Comparison of ENCODE assay signal across 8 cellular contexts in genomic region chr17:35312790-35313711, GRCh38.
A peak's percentile ranks its signal among the peaks of the same experiment; 100 is the strongest.
DNase-seq lines count a peak whose midpoint lies in the region; ATAC-seq, FAIRE-seq and TF ChIP-seq lines count a peak whose summit lies in the region.

No MANE protein-coding gene starts in this region.

- no peak for TF ChIP-seq EP300 in H1 (IDR thresholded peaks at IDR 0.05; ENCODE audit: borderline replicate concordance in 1 of 2, low read depth in 2 of 2, low read length in 2 of 2)

- no peaks in the 10 kb centered on the region for H3K9me3 ChIP-seq in H1 (ENCODE audit: insufficient read depth in 2 of 2, low read depth in 1 of 2, low read length in 1 of 2)

- no peak overlapping the region for H2BK5ac ChIP-seq in H1 (ENCODE audit: low read depth, low read length)

- H3K79me2 ChIP-seq in H1 (ENCODE audit: control insufficient read depth in 1 of 2, insufficient read depth in 2 of 2, low read length in 2 of 2) = no peaks in the 10 kb centered on the region

- peaks cover 0 to 19% (median 10%) of the 10 kb centered on the region in 4 experiments; a peak in 6 of 7 replicates for H3K4me1 ChIP-seq in H1 (replicated peaks in 1 of 4; ENCODE audit: control insufficient read depth in 3 of 4, insufficient read depth in 4 of 4, low read length in 3 of 4)

- H3K27me3 Mint-ChIP-seq in activated CD4-positive, alpha-beta memory T cell treated with anti-CD3 and anti-CD28 coated beads for 36 hours = no peaks in the 10 kb centered on the region
- H3K27me3 Mint-ChIP-seq in memory B cell = no peaks in the 10 kb centered on the region

- ATAC-seq in HG03103 (IDR thresholded peaks at IDR 0.05; ENCODE audit: low read depth, unreplicated experiment) (peak; percentile 63), memory B cell (ENCODE audit: low read depth) (peak; percentile 83)

- no peak overlapping the region for H2AK5ac ChIP-seq in H1 (ENCODE audit: low read depth, low read length)

- 5% methylated on average over 20 of the region's 20 CpGs; no CpG with 5 or more reads in 1 of the 2 experiments for WGBS in H1 (ENCODE audit: extremely low coverage in 1 of 2, insufficient coverage in 1 of 2, insufficient read length in 1 of 2, insufficient replicate concordance in 2 of 2, low coverage in 1 of 2, low lambda C conversion rate in 2 of 2, missing lambda C conversion rate in 1 of 2), 2 experiments

- CTCF ChIA-PET in activated CD4-positive, alpha-beta memory T cell treated with anti-CD3 and anti-CD28 coated beads for 36 hours (lab: Charles Lee) = interaction anchor here (0.6 to 6.2 kb wide), 48 partner anchors 10 to 434 kb away, joined by 3 to 177 read pairs (median 4); partner anchors contain the start of genes NLE1, PEX12, SLFN11 and SLFN12L
- CTCF ChIA-PET in H1 (lab: Charles Lee; ENCODE audit: partially characterized antibody) = interaction anchor here (0.6 to 6.8 kb wide), 53 partner anchors 9 to 445 kb away, joined by 3 to 54 read pairs (median 4); partner anchors contain the start of genes AP2B1, SLFN11, SLFN12L and SLFN13

- intact Hi-C loops in activated CD4-positive, alpha-beta memory T cell treated with anti-CD3 and anti-CD28 coated beads for 36 hours (cut with micrococcal nuclease) = loop anchor here (1.0 to 5.0 kb wide), 9 partner anchors 28 to 434 kb away; partner anchors contain the start of gene SLFN5

- H3K27ac ChIP-seq in H1 (ENCODE audit: low read depth, low read length) = no peak overlapping the region

- peak overlapping the region; percentile 95 for H2AFZ ChIP-seq in H1 (ENCODE audit: low read length)

- TF ChIP-seq RAD21 in H1 (IDR thresholded peaks at IDR 0.05 in 1 of 2, conservative IDR thresholded peaks at IDR 0.05 in 1 of 2; ENCODE audit: low read depth in 2 of 2, low read length in 2 of 2) = peak; percentile 88 to 92

- H2BK15ac ChIP-seq in H1 (ENCODE audit: low read length) = no peak overlapping the region

- peak overlapping the region; percentile 87 to 89 for H3K4me2 ChIP-seq in H1 (ENCODE audit: insufficient read depth in 1 of 2, low read depth in 2 of 2, low read length in 2 of 2)

- no peak overlapping the region for H3K9ac ChIP-seq in H1 (replicated peaks in 1 of 4; ENCODE audit: extremely low read depth in 1 of 4, low read depth in 3 of 4, low read length in 3 of 4)

- no peaks in the 10 kb centered on the region for H3K36me3 ChIP-seq in H1 (ENCODE audit: control insufficient read depth in 2 of 4, insufficient read depth in 4 of 4, low read length in 3 of 4)

- peaks cover 2% of the 10 kb centered on the region; the same call in 1 of the 2 replicates for H3K23me2 ChIP-seq in H1 (ENCODE audit: low read depth, low read length)

- peak overlapping the region; percentile 61; the same call in 1 of the 2 replicates for H2BK12ac ChIP-seq in H1 (ENCODE audit: low read depth, low read length)

- DNase-seq in NCI-H69 (lab: John Stamatoyannopoulos, UW) (peak; percentile 59), H1 (ENCODE audit: low read depth in 1 of 2, low spot score in 2 of 2) (peak in 1 of 2 experiments; percentile 80), memory B cell (ENCODE audit: low spot score in 2 of 2) (peak; percentile 61 to 69), mesenteric fat pad (ENCODE audit: low spot score) (no peak)
- DNase-seq in activated CD4-positive, alpha-beta memory T cell treated with anti-CD3 and anti-CD28 coated beads for 36 hours = peak; percentile 81
- peak; percentile 63 for DNase-seq in stimulated activated CD8-positive, alpha-beta memory T cell treated with anti-CD3 and anti-CD28 coated beads, Interleukin-12 subunit alpha, Interleukin-12 subunit beta, amount 100 ng/mL, for 24 hours (ENCODE audit: extremely low read depth)

- H4K8ac ChIP-seq in H1 (ENCODE audit: extremely low read depth, insufficient read depth, low read length) = peak overlapping the region; percentile 63

- no peaks in the 10 kb centered on the region for H3K79me1 ChIP-seq in H1 (ENCODE audit: low read depth, low read length)

- no peak overlapping the region for H2BK120ac ChIP-seq in H1 (replicated peaks; ENCODE audit: low read depth, low read length)

- H4K91ac ChIP-seq in H1 (replicated peaks; ENCODE audit: insufficient read length, low read length) = peak overlapping the region; percentile 17

- peak overlapping the region; percentile 83 for H3K27ac Mint-ChIP-seq in activated CD4-positive, alpha-beta memory T cell treated with anti-CD3 and anti-CD28 coated beads for 36 hours
- H3K27ac Mint-ChIP-seq in memory B cell = peak overlapping the region; percentile 82

- H2BK20ac ChIP-seq in H1 (ENCODE audit: low read length) = no peak overlapping the region

- H3K18ac ChIP-seq in H1 (ENCODE audit: extremely low read depth, low read length) = peak overlapping the region; percentile 71; the same call in 1 of the 2 replicates

- H3K4me3 ChIP-seq in GM12875 (ENCODE audit: low read depth, low read length) (no peak overlapping the region), H1 (ENCODE audit: extremely low read depth in 1 of 4, insufficient read depth in 2 of 4, low read depth in 3 of 4, low read length in 4 of 4) (peak overlapping the region; percentile 41 to 69 (median 56); a peak in 7 of 8 replicates)

- POLR2A ChIA-PET in activated CD4-positive, alpha-beta memory T cell treated with anti-CD3 and anti-CD28 coated beads for 36 hours (lab: Charles Lee) = interaction anchor here (0.7 to 3.1 kb wide), 8 partner anchors 61 to 366 kb away, joined by 3 to 18 read pairs (median 4); partner anchors contain the start of gene SLFN11
- POLR2A ChIA-PET in H1 (lab: Charles Lee; ENCODE audit: partially characterized antibody) = interaction anchor here (0.9 to 2.2 kb wide), 5 partner anchors 33 to 220 kb away, joined by 3 to 9 read pairs (median 4); partner anchors contain the start of gene SLFN5

- H4K20me1 ChIP-seq in H1 (replicated peaks in 1 of 2; ENCODE audit: control insufficient read depth in 1 of 2, insufficient read depth in 2 of 2, low read length in 2 of 2) = no peaks in the 10 kb centered on the region

- H3K36me3 Mint-ChIP-seq in activated CD4-positive, alpha-beta memory T cell treated with anti-CD3 and anti-CD28 coated beads for 36 hours = peaks cover 4% of the 10 kb centered on the region
- no peaks in the 10 kb centered on the region for H3K36me3 Mint-ChIP-seq in memory B cell

- H3K4ac ChIP-seq in H1 (replicated peaks; ENCODE audit: insufficient read length, low read depth, low read length) = no peak overlapping the region

- peaks cover 12% of the 10 kb centered on the region for H3K9me3 Mint-ChIP-seq in activated CD4-positive, alpha-beta memory T cell treated with anti-CD3 and anti-CD28 coated beads for 36 hours
- H3K9me3 Mint-ChIP-seq in memory B cell = no peaks in the 10 kb centered on the region

- no peak overlapping the region for H3K56ac ChIP-seq in H1 (replicated peaks; ENCODE audit: insufficient read length, low read depth, low read length)

- peak overlapping the region; percentile 82 for H3K4me3 Mint-ChIP-seq in activated CD4-positive, alpha-beta memory T cell treated with anti-CD3 and anti-CD28 coated beads for 36 hours
- peak overlapping the region; percentile 88 for H3K4me3 Mint-ChIP-seq in memory B cell

- no peak overlapping the region for H3K23ac ChIP-seq in H1 (ENCODE audit: insufficient read length)

- peak; percentile 91 for FAIRE-seq in H1 (lab: Jason Lieb, UNC)

- no peak for TF ChIP-seq POLR2A in H1 (IDR thresholded peaks at IDR 0.05; ENCODE audit: control extremely low read depth in 1 of 2, low read depth in 2 of 2, low read length in 2 of 2)

- H3K14ac ChIP-seq in H1 (ENCODE audit: insufficient read length) = no peak overlapping the region

- TF ChIP-seq CTCF in GM12875 (IDR thresholded peaks at IDR 0.05; ENCODE audit: borderline replicate concordance, insufficient read depth, low read depth, low read length) (peak; percentile 62), H1 (IDR thresholded peaks at IDR 0.05; ENCODE audit: control extremely low read depth in 1 of 3, insufficient read depth in 1 of 3, low read depth in 1 of 3, low read length in 3 of 3) (peak in 2 of 3 experiments; percentile 80 to 85; a peak in 3 of 4 replicates)

- H4K5ac ChIP-seq in H1 (ENCODE audit: insufficient read length, low read depth, low read length) = peak overlapping the region; percentile 31

- peaks cover 2 to 17% (median 16%) of the 10 kb centered on the region in 4 experiments; a peak in 6 of 7 replicates for H3K27me3 ChIP-seq in H1 (replicated peaks in 1 of 4; ENCODE audit: control insufficient read depth in 3 of 4, extremely low read depth in 1 of 4, insufficient read depth in 3 of 4, low read length in 3 of 4)

- H3K4me1 Mint-ChIP-seq in activated CD4-positive, alpha-beta memory T cell treated with anti-CD3 and anti-CD28 coated beads for 36 hours (ENCODE audit: low read depth) = peaks cover 30% of the 10 kb centered on the region
- peaks cover 13% of the 10 kb centered on the region for H3K4me1 Mint-ChIP-seq in memory B cell

TF ChIP-seq in H1, 55 proteins besides CTCF, POLR2A, EP300 and RAD21 (continues in another document):
- TF ChIP-seq CHD1 (IDR thresholded peaks at IDR 0.05; ENCODE audit: low read depth, low read length) (no peak), GABPA (IDR thresholded peaks at IDR 0.05; ENCODE audit: borderline replicate concordance, insufficient read depth, low read length) (no peak), E2F6 (IDR thresholded peaks at IDR 0.05) (no peak), CBX5 (IDR thresholded peaks at IDR 0.05; ENCODE audit: low read depth, low read length) (no peak), CHD2 (IDR thresholded peaks at IDR 0.05; ENCODE audit: low read length) (no peak), ASH2L (IDR thresholded peaks at IDR 0.05; ENCODE audit: low read length) (peak; percentile 57), SIRT6 (IDR thresholded peaks at IDR 0.05; ENCODE audit: low read length) (no peak), CEBPB (IDR thresholded peaks at IDR 0.05; ENCODE audit: low read depth, low read length) (no peak), SIX5 (IDR thresholded peaks at IDR 0.05; ENCODE audit: low read depth, low read length) (no peak), SUZ12 (IDR thresholded peaks at IDR 0.05; ENCODE audit: low read length) (0 out of 2 replicates have a peak, but pooled peaks have one; percentile 28), EGR1 (IDR thresholded peaks at IDR 0.05; ENCODE audit: borderline replicate concordance, low read depth, low read length) (no peak), POU5F1 (IDR thresholded peaks at IDR 0.05; ENCODE audit: low read depth, low read length) (no peak), EZH2 (IDR thresholded peaks at IDR 0.05; ENCODE audit: low read depth, low read length, severe bottlenecking) (no peak), TCF12 (IDR thresholded peaks at IDR 0.05; ENCODE audit: low read depth, low read length) (no peak), SP1 (IDR thresholded peaks at IDR 0.05; ENCODE audit: low read depth, low read length) (0 out of 2 replicates have a peak, but pooled peaks have one; percentile 15)
